24 cellular contexts compared by ENCODE assay signal in the genomic region with DNA sequence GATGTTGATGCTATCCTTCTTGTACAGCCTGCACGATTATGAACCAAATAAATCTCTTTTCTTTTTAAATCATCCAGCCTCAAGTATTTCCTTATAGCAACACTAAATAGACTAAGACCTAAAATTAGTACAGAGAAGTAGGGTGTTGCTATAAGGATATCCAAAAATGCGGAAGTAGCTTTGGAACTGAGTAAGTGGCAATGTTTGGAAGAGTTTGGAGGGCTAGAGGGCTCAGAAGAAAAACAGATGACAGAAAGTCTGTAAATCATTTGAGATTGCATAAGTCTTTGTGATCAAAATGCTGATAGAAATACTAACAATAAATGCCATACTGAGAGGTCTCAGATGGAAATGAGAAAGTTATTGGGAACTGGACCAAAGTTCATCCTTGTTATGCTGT.
DNase-seq lines count a peak whose midpoint lies in the region; ATAC-seq and TF ChIP-seq lines count a peak whose summit lies in the region.
"Had no signal": no experiment of that assay in that cellular context is flagged by ENCODE, and none has a peak within 500 bp of the region (broad histone marks: within the 10 kb centered on the region; RNA-seq: fewer than 3 reads in every experiment).

No MANE protein-coding gene starts in this region.

- no peak overlapping the region for H3K27ac ChIP-seq in neuronal stem cell (replicated peaks; ENCODE audit: low read length)
- H3K27ac ChIP-seq: 22Rv1, adrenal gland, esophagus squamous epithelium, HL-60, left ventricle myocardium inferior, upper lobe of left lung, VCaP had no signal

- no peaks in the 10 kb centered on the region for H3K4me1 ChIP-seq in neuronal stem cell (ENCODE audit: control insufficient read depth in 2 of 2, insufficient read depth in 1 of 2, low read depth in 1 of 2, low read length in 2 of 2)
- H3K4me1 ChIP-seq: adrenal gland, Caco-2, esophagus squamous epithelium, left ventricle myocardium inferior had no signal

- H3K23ac ChIP-seq in neuronal stem cell (ENCODE audit: low read depth, low read length, poor library complexity), result no peak overlapping the region

- DNase-seq in AG08395 (ENCODE audit: low spot score) (peak; percentile 3), Kasumi-1 (lab: John Stamatoyannopoulos, UW) (peak; percentile 75 to 78), SKM-1 (lab: John Stamatoyannopoulos, UW; ENCODE audit: unreplicated experiment) (peak; percentile 30), fibroblast of villous mesenchyme (ENCODE audit: low read depth) (peak; percentile 48), left lobe of liver (ENCODE audit: low spot score) (no peak), neuronal stem cell (ENCODE audit: low spot score) (no peak)
- DNase-seq: activated CD4-positive, alpha-beta T cell treated with anti-CD3 and anti-CD28 coated beads for 48 hours; activated naive CD4-positive, alpha-beta T cell; activated T-cell treated with anti-CD3 and anti-CD28 coated beads, Interleukin-2, amount 50 U/mL, for 4 hours; adrenal gland; Caco-2; DMS79 treated with DMSO at 0.1 percent for 48 hours; effector memory CD8-positive, alpha-beta T cell; esophagus squamous epithelium; head of caudate nucleus; left ventricle myocardium inferior; naive thymus-derived CD4-positive, alpha-beta T cell; NK-92 treated with Interleukin-12 subunit alpha and Interleukin-12 subunit beta, amount 100 ng/mL, for 24 hours; upper lobe of left lung had no signal

- no peak overlapping the region for H3K9ac ChIP-seq in neuronal stem cell (ENCODE audit: low read depth, low read length, poor library complexity)

- WGBS in neuronal stem cell (ENCODE audit: extremely low coverage in 2 of 2, insufficient read length in 2 of 2, insufficient replicate concordance in 1 of 2), 2 donors, result no CpG with 5 or more reads among the region's 2 CpGs

- H2BK120ac ChIP-seq in neuronal stem cell (ENCODE audit: low read depth, low read length), result no peak overlapping the region

- ATAC-seq in left lobe of liver, result no peak
- no peak for ATAC-seq in HG02970 (IDR thresholded peaks at IDR 0.05; ENCODE audit: low FRiP score, unreplicated experiment)
- ATAC-seq in HG02588 (IDR thresholded peaks at IDR 0.05; ENCODE audit: unreplicated experiment), result no peak
- ATAC-seq: activated T-cell treated with anti-CD3 and anti-CD28 coated beads, Interleukin-2, amount 50 U/mL, for 4 hours; effector memory CD8-positive, alpha-beta T cell; naive thymus-derived CD4-positive, alpha-beta T cell had no signal

- no peak overlapping the region for H2BK12ac ChIP-seq in neuronal stem cell (ENCODE audit: low read length)

- H2BK15ac ChIP-seq in neuronal stem cell (ENCODE audit: low read length), result no peak overlapping the region

- no peak overlapping the region for H3K18ac ChIP-seq in neuronal stem cell (ENCODE audit: low read length)

- H2BK5ac ChIP-seq in neuronal stem cell (ENCODE audit: low read length), result no peak overlapping the region

- no peak overlapping the region for H2AK5ac ChIP-seq in neuronal stem cell (ENCODE audit: low read depth, low read length)

- no peak overlapping the region for H4K8ac ChIP-seq in neuronal stem cell (ENCODE audit: low read depth, low read length)

- H3K27me3 ChIP-seq in neuronal stem cell (ENCODE audit: control insufficient read depth in 3 of 3, insufficient read depth in 3 of 3, low read depth in 1 of 3, low read length in 3 of 3), result no peaks in the 10 kb centered on the region
- H3K27me3 ChIP-seq: adrenal gland, esophagus squamous epithelium, upper lobe of left lung had no signal

- H3K4ac ChIP-seq in neuronal stem cell (ENCODE audit: low read length), result no peak overlapping the region

- no peaks in the 10 kb centered on the region for H3K36me3 ChIP-seq in neuronal stem cell (replicated peaks in 1 of 2; ENCODE audit: control insufficient read depth in 2 of 2, insufficient read depth in 2 of 2, low read length in 2 of 2)
- H3K36me3 ChIP-seq: adrenal gland, esophagus squamous epithelium, left ventricle myocardium inferior, upper lobe of left lung had no signal

- H3K9me3 ChIP-seq in neuronal stem cell (replicated peaks in 1 of 2; ENCODE audit: control insufficient read depth in 2 of 2, insufficient read depth in 1 of 2, low read depth in 1 of 2, low read length in 2 of 2), result no peaks in the 10 kb centered on the region
- H3K9me3 ChIP-seq: adrenal gland, Caco-2, esophagus squamous epithelium, upper lobe of left lung had no signal

- no peak for TF ChIP-seq CTCF in fibroblast of villous mesenchyme (IDR thresholded peaks at IDR 0.05; ENCODE audit: insufficient read depth, low read depth, low read length)

- no peak overlapping the region for H4K91ac ChIP-seq in neuronal stem cell (ENCODE audit: low read depth, low read length, poor library complexity)

- H3K4me2 ChIP-seq in neuronal stem cell (ENCODE audit: insufficient read depth, low read length, poor library complexity, severe bottlenecking), result no peak overlapping the region

- H3K4me3 ChIP-seq in fibroblast of villous mesenchyme (ENCODE audit: low read depth, low read length) (no peak overlapping the region), neuronal stem cell (ENCODE audit: low read length in 2 of 2) (no peak overlapping the region)
- H3K4me3 ChIP-seq: adrenal gland, esophagus squamous epithelium, left ventricle myocardium inferior, upper lobe of left lung had no signal

- H3K14ac ChIP-seq in neuronal stem cell (ENCODE audit: low read length), result no peak overlapping the region

- H2AFZ ChIP-seq in neuronal stem cell (ENCODE audit: low read length), result no peak overlapping the region

- H3K79me1 ChIP-seq in neuronal stem cell (ENCODE audit: low read depth, low read length), result no peaks in the 10 kb centered on the region

Comparison
In these comparisons a context has a peak if more than half of its experiments do, and no peak if none do; other contexts are left out.
1. DNase-seq: peak in AG08395 (single experiment), Kasumi-1 (2 of 2), SKM-1 (single experiment) and fibroblast of villous mesenchyme (single experiment); none in left lobe of liver (single experiment) and neuronal stem cell (single experiment).